In genomic region chr16:69564845-69565610, GRCh38 we compare ENCODE assay signal across 8 cellular contexts. TPM values are rescaled to one million over a fixed set of nuclear protein-coding genes. Genes with fewer than 3 reads are reported as not detected.
A peak's percentile ranks its signal among the peaks of the same experiment; 100 is the strongest.
DNase-seq lines count a peak whose midpoint lies in the region; FAIRE-seq and TF ChIP-seq lines count a peak whose summit lies in the region.

No MANE protein-coding gene starts in this region.

- no peak for FAIRE-seq in astrocyte (lab: Jason Lieb, UNC)

- H3K9me3 ChIP-seq in astrocyte (ENCODE audit: insufficient read depth, low read depth, low read length) (no peaks in the 10 kb centered on the region), stomach smooth muscle (ENCODE audit: control insufficient read depth in 2 of 2, low read length in 2 of 2) (no peaks in the 10 kb centered on the region)

- peak overlapping the region; percentile 85 for H3K27ac Mint-ChIP-seq in astrocyte (ENCODE audit: unreplicated experiment)

- peak overlapping the region; percentile 91 for H3K4me3 Mint-ChIP-seq in astrocyte (ENCODE audit: unreplicated experiment)

- H3K4me1 ChIP-seq in astrocyte (ENCODE audit: insufficient read depth, low read length) (peaks cover 24% of the 10 kb centered on the region), stomach smooth muscle (ENCODE audit: control insufficient read depth, insufficient read depth, low read length) (peaks cover 21% of the 10 kb centered on the region)

- H2AFZ ChIP-seq in astrocyte (ENCODE audit: low read depth, low read length), result peak overlapping the region; percentile 77

- peaks cover 10% of the 10 kb centered on the region for H3K4me1 Mint-ChIP-seq in astrocyte (ENCODE audit: low read depth, unreplicated experiment)

- peak overlapping the region; percentile 98 for H3K9ac ChIP-seq in astrocyte (ENCODE audit: low read length)
- H3K9ac ChIP-seq in stomach smooth muscle (ENCODE audit: low read length in 2 of 2), result peak overlapping the region; percentile 86 to 96

- peaks cover 24% of the 10 kb centered on the region for H4K20me1 ChIP-seq in astrocyte (ENCODE audit: insufficient read depth, low read length)

- H3K27me3 ChIP-seq in astrocyte (ENCODE audit: insufficient read depth, low read length), result no peaks in the 10 kb centered on the region
- no peaks in the 10 kb centered on the region for H3K27me3 ChIP-seq in stomach smooth muscle (ENCODE audit: control insufficient read depth in 1 of 2, insufficient read depth in 2 of 2, low read length in 2 of 2)

- no peak for TF ChIP-seq CTCF in AG10803 (conservative IDR thresholded peaks at IDR 0.05; ENCODE audit: low read length)
- TF ChIP-seq CTCF in astrocyte (IDR thresholded peaks at IDR 0.05; ENCODE audit: insufficient read depth, low read depth, low read length), result no peak

- H3K27ac ChIP-seq in astrocyte (ENCODE audit: low read depth, low read length), result peak overlapping the region; percentile 82
- H3K27ac ChIP-seq in stomach smooth muscle (ENCODE audit: low read length), result peak overlapping the region; percentile 91

- H3K4me2 ChIP-seq in astrocyte (ENCODE audit: low read length), result peak overlapping the region; percentile 87

- peak overlapping the region; percentile 94 for H3K4me3 ChIP-seq in AG10803 (ENCODE audit: low read length)
- H3K4me3 ChIP-seq in astrocyte (ENCODE audit: insufficient read depth, low read depth, low read length), result peak overlapping the region; percentile 72
- peak overlapping the region; percentile 82 to 89 for H3K4me3 ChIP-seq in stomach smooth muscle (ENCODE audit: low read length in 2 of 2)

- H3K27me3 Mint-ChIP-seq in astrocyte (ENCODE audit: low read depth, unreplicated experiment), result no peaks in the 10 kb centered on the region

- H3K36me3 ChIP-seq in astrocyte (ENCODE audit: insufficient read depth, low read length) (no peaks in the 10 kb centered on the region), stomach smooth muscle (ENCODE audit: control insufficient read depth in 2 of 2, insufficient read depth in 2 of 2, low read length in 2 of 2) (no peaks in the 10 kb centered on the region)

- peaks cover 44% of the 10 kb centered on the region for H3K79me2 ChIP-seq in astrocyte (ENCODE audit: insufficient read depth, low read length)

- H3K9me3 Mint-ChIP-seq in astrocyte (ENCODE audit: unreplicated experiment), result no peaks in the 10 kb centered on the region

- H3K36me3 Mint-ChIP-seq in astrocyte (ENCODE audit: low read depth, unreplicated experiment), result peaks cover 3% of the 10 kb centered on the region

- DNase-seq in AG10803 (ENCODE audit: low read depth), result no peak
- peak; percentile 48 for DNase-seq in HT-29 (ENCODE audit: low spot score)
- DNase-seq in astrocyte (ENCODE audit: low read depth), result no peak
- DNase-seq in kidney tubule cell (ENCODE audit: low spot score), result peak; percentile 22
- DNase-seq in SIG-M5 treated with dmso at 0.1 percent for 504 hours (lab: John Stamatoyannopoulos, UW; ENCODE audit: unreplicated experiment), result no peak
- no peak for DNase-seq in globus pallidus (ENCODE audit: low spot score)
- no peak for DNase-seq in COLO668 (lab: John Stamatoyannopoulos, UW; ENCODE audit: unreplicated experiment)

RNA-seq across cellular contexts. Expression of gene NFAT5, which starts 0.7 kb away (rescaled TPM):
- 6.3 and 10.8 TPM in 2 replicates for total RNA-seq in HT-29 (2014; rRNA removed; shearing (Covaris generic))
- 79.1 and 96.2 TPM in 2 replicates for total RNA-seq in astrocyte

Comparison
In these comparisons a context has a peak if more than half of its experiments do, and no peak if none do; other contexts are left out.
1. DNase-seq: peak in HT-29 (single experiment) and kidney tubule cell (single experiment); none in AG10803 (single experiment), astrocyte (single experiment), SIG-M5 treated with dmso at 0.1 percent for 504 hours (single experiment), globus pallidus (single experiment) and COLO668 (single experiment).
2. Peak in every context shown above with its lines, with median percentiles within 50 percentile points of each other: H3K4me3 ChIP-seq.